ENCODE assay signal across 11 cellular contexts in the genomic region with DNA sequence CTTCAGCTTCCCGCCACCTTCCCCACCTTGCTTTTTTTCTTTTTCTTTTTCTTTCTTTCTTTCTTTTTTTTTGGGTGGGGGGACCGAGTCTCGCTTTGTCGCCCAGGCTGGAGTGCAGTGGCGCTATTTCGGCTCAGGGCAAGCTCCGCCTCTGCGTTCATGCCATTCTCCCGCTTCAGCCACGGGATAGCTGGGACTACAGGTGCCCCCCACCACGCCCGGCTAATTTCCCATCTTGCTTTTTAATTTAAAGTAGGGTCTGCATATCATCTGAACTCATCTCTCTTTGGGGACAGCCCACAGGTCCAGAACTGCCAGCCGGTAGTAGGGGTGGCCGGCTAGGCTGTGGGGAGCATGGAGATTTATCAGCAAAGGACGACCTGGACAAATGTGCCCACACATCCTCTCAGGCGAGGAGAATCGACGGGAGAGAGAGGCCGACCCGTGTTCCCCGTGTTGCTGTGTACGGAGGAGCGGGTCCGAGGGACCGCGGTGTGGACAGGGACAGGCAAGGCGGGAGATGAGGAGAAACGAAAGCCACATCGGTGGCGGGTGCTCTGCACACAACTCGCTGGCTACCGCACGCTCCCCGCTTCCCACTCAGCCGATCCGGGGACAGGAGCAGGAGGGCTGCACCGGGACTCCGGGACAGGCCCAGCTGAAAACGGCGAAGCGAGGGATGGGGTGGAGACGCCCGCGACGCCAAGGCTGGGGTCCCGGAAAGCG. TPM values are rescaled to one million over a fixed set of nuclear protein-coding genes. Genes with fewer than 3 reads are reported as not detected.
DNase-seq lines count a peak whose midpoint lies in the region; ATAC-seq and TF ChIP-seq lines count a peak whose summit lies in the region.
"Had no signal": no experiment of that assay in that cellular context is flagged by ENCODE, and none has a peak within 500 bp of the region (broad histone marks: within the 10 kb centered on the region; RNA-seq: fewer than 3 reads in every experiment).

No MANE protein-coding gene starts in this region.

- H3K79me2 ChIP-seq in parathyroid adenoma = no peaks in the 10 kb centered on the region

- no peaks in the 10 kb centered on the region for H3K9me3 ChIP-seq in endodermal cell (ENCODE audit: control insufficient read depth, low read length)
- H3K9me3 ChIP-seq in parathyroid adenoma (ENCODE audit: control insufficient read depth, low read length) = no peaks in the 10 kb centered on the region
- H3K9me3 ChIP-seq: testis had no signal

- WGBS in endodermal cell (ENCODE audit: insufficient coverage in 1 of 2, insufficient read length in 1 of 2), 2 experiments = 3 to 5% methylated on average over 30 to 47 of the region's 47 CpGs

- ATAC-seq in T-cell (replicated peaks in 1 of 4) (no peak), HG03045 (IDR thresholded peaks at IDR 0.05; ENCODE audit: unreplicated experiment) (no peak)

- H3K36me3 ChIP-seq in H7 (replicated peaks; ENCODE audit: control insufficient read depth, insufficient read depth, low read length) = no peaks in the 10 kb centered on the region
- no peaks in the 10 kb centered on the region for H3K36me3 ChIP-seq in endodermal cell (ENCODE audit: control insufficient read depth, insufficient read depth, low read length)
- H3K36me3 ChIP-seq in parathyroid adenoma (ENCODE audit: control insufficient read depth, insufficient read depth, low read length) = no peaks in the 10 kb centered on the region

- H3K27ac Mint-ChIP-seq in T-cell = peak overlapping the region in 1 of 2 donors; percentile 43
- no peak overlapping the region for H3K27ac Mint-ChIP-seq in endodermal cell

- H3K4me3 Mint-ChIP-seq in T-cell (peak overlapping the region; percentile 55 to 84 (median 57)), endodermal cell (peak overlapping the region; percentile 43)

- peak overlapping the region; percentile 44 for H3K4me2 ChIP-seq in parathyroid adenoma (ENCODE audit: low read length)

- CTCF ChIA-PET in T-cell (lab: Charles Lee) = interaction anchor here in 1 of 2 donors (0.7 kb wide), 1 partner anchor 74 kb away, joined by 3 read pairs; no protein-coding TSS in a partner anchor

- H2AFZ ChIP-seq in parathyroid adenoma = peak overlapping the region; percentile 20

- H3K4me1 ChIP-seq in endodermal cell (ENCODE audit: control insufficient read depth, insufficient read depth, low read length) = no peaks in the 10 kb centered on the region
- no peaks in the 10 kb centered on the region for H3K4me1 ChIP-seq in parathyroid adenoma

- POLR2A ChIA-PET in T-cell (lab: Charles Lee) = no interaction called here

- H3K4me1 Mint-ChIP-seq in T-cell (peaks cover 30 to 46% (median 30%) of the 10 kb centered on the region in 3 donors), endodermal cell (peaks cover 18% of the 10 kb centered on the region)

- no peak overlapping the region for H3K27ac ChIP-seq in endodermal cell (ENCODE audit: low read depth, low read length)
- no peak overlapping the region for H3K27ac ChIP-seq in parathyroid adenoma
- H3K27ac ChIP-seq: testis had no signal

- H3K36me3 Mint-ChIP-seq in T-cell (no peaks in the 10 kb centered on the region), endodermal cell (ENCODE audit: low read depth) (no peaks in the 10 kb centered on the region)

- H3K9ac ChIP-seq in endodermal cell (ENCODE audit: extremely low read depth, low read length, poor library complexity, severe bottlenecking) (no peak overlapping the region), parathyroid adenoma (no peak overlapping the region)

- DNase-seq in H7 (peak; percentile 62), T-cell (no peak), endodermal cell (peak; percentile 73), GM19240 (ENCODE audit: insufficient read length, low spot score) (no peak), HuH-7.5 (ENCODE audit: low spot score) (no peak)
- no peak for DNase-seq in activated CD4-positive, alpha-beta T cell treated with anti-CD3 and anti-CD28 coated beads, Interleukin-2, amount 50 U/mL, for 4 hours
- DNase-seq: NCI-H1417; NK-92 treated with Interleukin-12 subunit alpha and Interleukin-12 subunit beta, amount 100 ng/mL, for 24 hours; testis had no signal

- H3K9me3 Mint-ChIP-seq in T-cell = no peaks in the 10 kb centered on the region
- no peaks in the 10 kb centered on the region for H3K9me3 Mint-ChIP-seq in endodermal cell

- peak overlapping the region; percentile 22; the same call in 1 of the 2 replicates for H3K4me3 ChIP-seq in H7 (ENCODE audit: insufficient read depth, low read depth, low read length)
- H3K4me3 ChIP-seq in endodermal cell (ENCODE audit: low read length) = peak overlapping the region; percentile 35
- no peak overlapping the region for H3K4me3 ChIP-seq in parathyroid adenoma (ENCODE audit: low read depth, low read length)

- H3K27me3 ChIP-seq in H7 (ENCODE audit: control insufficient read depth, insufficient read depth, low read length) = peaks cover 100% of the 10 kb centered on the region
- peaks cover 100% of the 10 kb centered on the region for H3K27me3 ChIP-seq in endodermal cell (ENCODE audit: control insufficient read depth, insufficient read depth, low read length, poor library complexity, severe bottlenecking)
- H3K27me3 ChIP-seq in parathyroid adenoma (ENCODE audit: control insufficient read depth, insufficient read depth, low read length) = no peaks in the 10 kb centered on the region
- H3K27me3 ChIP-seq: testis had no signal

- H3K27me3 Mint-ChIP-seq in T-cell = peaks cover 73 to 85% of the 10 kb centered on the region in 2 donors
- H3K27me3 Mint-ChIP-seq in endodermal cell (ENCODE audit: insufficient read depth) = peaks cover 100% of the 10 kb centered on the region

- TF ChIP-seq CTCF in endodermal cell (conservative IDR thresholded peaks at IDR 0.05) = no peak
- TF ChIP-seq CTCF in parathyroid adenoma (IDR thresholded peaks at IDR 0.05) = no peak

RNA-seq across cellular contexts. Expression of gene MT1M, which starts 2.4 kb away (rescaled TPM):
- 0.80 and 0.81 TPM in 2 replicates for total RNA-seq in H7 (2014; rRNA removed; shearing (Covaris generic))
- total RNA-seq in T-cell (not detected), endodermal cell (not detected)
- polyA plus RNA-seq in endodermal cell (2013, experiment 1 of 2) = 0.78 TPM
- not detected for polyA plus RNA-seq in endodermal cell (2013, experiment 2 of 2)

RNA-seq across cellular contexts. Expression of gene MT1A, which starts 3.6 kb away (rescaled TPM):
- 1.1 TPM in 1 of 2 replicates, not detected in the other for total RNA-seq in H7 (2014; rRNA removed; shearing (Covaris generic))
- total RNA-seq in T-cell = not detected
- total RNA-seq in endodermal cell = not detected
- not detected for polyA plus RNA-seq in endodermal cell (2013, experiment 1 of 2)
- not detected for polyA plus RNA-seq in endodermal cell (2013, experiment 2 of 2)

RNA-seq across cellular contexts. Expression of gene MT1E, which starts 9.3 kb away (rescaled TPM):
- total RNA-seq in H7 (2014; rRNA removed; shearing (Covaris generic)) = 22.3 and 35.8 TPM in 2 replicates
- total RNA-seq in T-cell (10 to 100 TPM in 1 of 5 donors, 1 to 10 TPM in 4; 1.9 to 10.8 (median 6.1) TPM), endodermal cell (1 to 10 TPM in 1 of 2 donors, not detected in 1; 5.5 TPM)
- polyA plus RNA-seq in endodermal cell (2013, experiment 1 of 2) = 1.8 TPM
- polyA plus RNA-seq in endodermal cell (2013, experiment 2 of 2) = not detected

RNA-seq across cellular contexts. Expression of gene MT1B, which starts 16.8 kb away (rescaled TPM):
- total RNA-seq in H7 (2014; rRNA removed; shearing (Covaris generic)) = not detected in 2 replicates
- total RNA-seq in T-cell = not detected
- total RNA-seq in endodermal cell = not detected
- not detected for polyA plus RNA-seq in endodermal cell (2013, experiment 1 of 2)
- polyA plus RNA-seq in endodermal cell (2013, experiment 2 of 2) = not detected
- total RNA-seq: testis had no signal

RNA-seq across cellular contexts. Expression of gene MT1F, which starts 22.9 kb away (rescaled TPM):
- 11.8 and 13.4 TPM in 2 replicates for total RNA-seq in H7 (2014; rRNA removed; shearing (Covaris generic))
- total RNA-seq in T-cell (10 to 100 TPM in 2 of 5 donors, 1 to 10 TPM in 3; 5.3 to 14.3 (median 9.3) TPM), endodermal cell (1 to 10 TPM in 1 of 2 donors, not detected in 1; 3.4 TPM)
- polyA plus RNA-seq in endodermal cell (2013, experiment 1 of 2) = 3.5 TPM
- polyA plus RNA-seq in endodermal cell (2013, experiment 2 of 2) = 2.2 TPM

Comparison
In these comparisons a context has a peak if more than half of its experiments do, and no peak if none do; other contexts are left out.
1. DNase-seq: peak in H7 (single experiment) and endodermal cell (single experiment); none in T-cell (0 of 34), GM19240 (single experiment), activated CD4-positive, alpha-beta T cell treated with anti-CD3 and anti-CD28 coated beads, Interleukin-2, amount 50 U/mL, for 4 hours (0 of 2) and HuH-7.5 (single experiment).